Comparison of ENCODE assay signal across 1 cellular context in the genomic region with DNA sequence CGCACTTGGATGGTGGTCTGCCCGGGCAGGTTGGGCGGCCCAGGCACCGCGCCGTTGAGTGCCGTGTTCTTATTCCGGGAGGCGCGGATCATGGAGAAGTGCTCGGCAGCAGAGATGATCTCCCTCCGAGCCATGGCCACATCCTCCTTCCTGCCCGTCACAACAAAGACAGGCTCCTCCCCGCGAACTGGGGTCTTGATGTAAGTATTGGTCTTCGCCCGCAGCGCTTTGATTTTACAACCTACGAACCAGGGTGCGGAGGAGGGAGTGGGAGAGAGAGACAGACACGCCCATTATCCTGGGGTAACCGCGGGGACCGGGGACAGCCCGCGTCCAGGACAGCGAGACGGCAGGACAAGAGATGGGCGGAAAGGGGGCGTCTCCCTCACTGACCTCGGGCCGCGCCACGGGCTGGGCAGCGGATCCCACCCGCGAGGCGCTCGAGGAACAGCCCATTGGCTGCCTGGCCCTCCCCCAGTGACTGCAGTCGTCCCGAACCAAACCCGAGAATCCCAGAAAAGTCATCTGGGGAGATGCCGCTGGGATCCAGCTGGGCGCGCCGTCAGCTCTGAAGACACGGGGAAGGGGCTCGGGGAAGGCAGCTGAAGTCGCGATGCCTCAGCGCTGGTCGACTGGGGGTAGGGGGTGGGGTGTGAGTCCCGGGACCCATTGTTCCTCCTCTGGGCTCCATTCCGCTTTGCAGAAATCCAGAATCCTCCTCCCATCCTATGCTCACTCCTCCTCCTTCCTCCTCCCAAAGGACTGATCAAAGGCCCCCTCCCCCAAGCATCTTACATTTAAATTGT.
TF ChIP-seq lines count a peak whose summit lies in the region.

No MANE protein-coding gene starts in this region.

TF ChIP-seq in endothelial cell of umbilical vein, 7 proteins besides CTCF, POLR2A, EP300 and RAD21:
- TF ChIP-seq GATA2 (IDR thresholded peaks at IDR 0.05; ENCODE audit: insufficient read depth, insufficient read length, low read depth, low read length) (no peak), JUN (IDR thresholded peaks at IDR 0.05; ENCODE audit: borderline replicate concordance, insufficient read depth, insufficient read length, low read depth) (no peak), POLR2AphosphoS5 (IDR thresholded peaks at IDR 0.05; ENCODE audit: insufficient read depth, low read depth, low read length) (peak; percentile 17), MAX (IDR thresholded peaks at IDR 0.05; ENCODE audit: insufficient read depth, insufficient read length) (no peak), FOS (IDR thresholded peaks at IDR 0.05; ENCODE audit: borderline replicate concordance, insufficient read depth, low read length) (no peak), MYC (IDR thresholded peaks at IDR 0.05; ENCODE audit: low read depth, low read length) (no peak), EZH2 (IDR thresholded peaks at IDR 0.05; ENCODE audit: borderline replicate concordance, low read depth, low read length, severe bottlenecking) (no peak)
